ENCODE assay signal across 2 cellular contexts in the genomic region with DNA sequence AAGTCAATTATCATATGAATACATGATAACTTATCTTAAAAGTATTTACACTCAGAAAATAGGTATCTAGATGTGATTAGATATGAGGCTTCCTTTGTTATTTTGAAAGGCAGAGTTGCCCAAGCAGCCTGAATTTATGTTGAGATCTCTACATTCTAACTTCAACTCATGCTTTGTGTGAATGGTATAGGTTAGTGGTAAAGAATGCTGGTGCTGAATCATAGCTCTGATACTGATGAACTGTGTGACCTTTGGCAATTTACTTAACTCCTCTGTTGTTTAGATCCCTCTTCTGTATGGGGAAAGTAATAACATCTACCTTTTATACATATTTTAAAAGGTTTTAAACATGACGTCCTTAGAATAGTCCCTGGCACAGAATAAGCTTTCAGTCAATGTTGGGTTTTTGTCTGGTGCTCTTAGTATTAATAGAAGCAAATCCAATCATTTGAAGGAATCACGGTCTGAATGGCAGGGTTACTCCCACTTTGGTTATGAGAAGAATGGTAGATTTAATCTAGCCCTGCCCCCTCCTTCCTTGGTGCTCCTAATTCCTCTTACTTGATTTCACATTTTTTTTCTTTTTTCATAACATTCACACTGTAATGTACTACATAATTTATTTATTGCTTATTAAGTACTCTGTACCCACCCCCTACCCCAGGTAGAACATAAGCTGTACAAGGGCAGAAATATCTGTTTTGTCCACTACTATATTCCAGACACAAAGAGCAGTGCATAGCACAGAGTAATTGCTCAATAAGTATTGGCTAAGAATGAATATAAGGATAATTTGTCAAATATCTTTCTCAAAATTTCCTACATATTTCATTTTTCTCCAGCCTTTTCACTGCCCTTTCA.
TF ChIP-seq lines count a peak whose summit lies in the region.

No MANE protein-coding gene starts in this region.

TF ChIP-seq in HCT116, 20 proteins besides CTCF, POLR2A, EP300 and RAD21:
- TF ChIP-seq, protein P1, sequence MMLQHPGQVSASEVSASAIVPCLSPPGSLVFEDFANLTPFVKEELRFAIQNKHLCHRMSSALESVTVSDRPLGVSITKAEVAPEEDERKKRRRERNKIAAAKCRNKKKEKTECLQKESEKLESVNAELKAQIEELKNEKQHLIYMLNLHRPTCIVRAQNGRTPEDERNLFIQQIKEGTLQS (IDR thresholded peaks at IDR 0.05), result no peak
- no peak; the same call in 1 of the 2 replicates for TF ChIP-seq FOSL1 (IDR thresholded peaks at IDR 0.05; ENCODE audit: low read depth)
- 0 out of 2 replicates have a peak, but pooled peaks have one; percentile 9 for TF ChIP-seq EGR1 (IDR thresholded peaks at IDR 0.05; ENCODE audit: low read depth)
- no peak for TF ChIP-seq EZH2phosphoT487 (IDR thresholded peaks at IDR 0.05; ENCODE audit: borderline replicate concordance)
- no peak for TF ChIP-seq ZBTB33 (IDR thresholded peaks at IDR 0.05; ENCODE audit: extremely low read depth, insufficient replicate concordance, low read length)
- TF ChIP-seq ZFX (IDR thresholded peaks at IDR 0.05), result no peak
- no peak for TF ChIP-seq ZNF274 (IDR thresholded peaks at IDR 0.05; ENCODE audit: low read depth, low read length)
- 0 out of 2 replicates have a peak, but pooled peaks have one; percentile 14 for TF ChIP-seq SRF (IDR thresholded peaks at IDR 0.05; ENCODE audit: low read depth)
- TF ChIP-seq EZH2 (IDR thresholded peaks at IDR 0.05), result no peak
- TF ChIP-seq, protein P2, sequence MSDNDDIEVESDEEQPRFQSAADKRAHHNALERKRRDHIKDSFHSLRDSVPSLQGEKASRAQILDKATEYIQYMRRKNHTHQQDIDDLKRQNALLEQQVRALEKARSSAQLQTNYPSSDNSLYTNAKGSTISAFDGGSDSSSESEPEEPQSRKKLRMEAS (IDR thresholded peaks at IDR 0.05), result no peak
- peak; percentile 56 for TF ChIP-seq JUND (IDR thresholded peaks at IDR 0.05)
- TF ChIP-seq TCF7L2 (IDR thresholded peaks at IDR 0.05; ENCODE audit: borderline replicate concordance, extremely low read depth, insufficient read depth, insufficient read length), result no peak
- no peak for TF ChIP-seq CBX3 (IDR thresholded peaks at IDR 0.05; ENCODE audit: low read depth)
- TF ChIP-seq ELF1 (IDR thresholded peaks at IDR 0.05; ENCODE audit: borderline replicate concordance, low read depth), result no peak
- TF ChIP-seq SIN3A (IDR thresholded peaks at IDR 0.05; ENCODE audit: low read depth), result no peak
- peak; percentile 39; the same call in 1 of the 2 replicates for TF ChIP-seq POLR2AphosphoS5 (IDR thresholded peaks at IDR 0.05; ENCODE audit: low read depth, low read length)
- peak; percentile 67 for TF ChIP-seq CEBPB (IDR thresholded peaks at IDR 0.05; ENCODE audit: low read depth)
- TF ChIP-seq SP1 (IDR thresholded peaks at IDR 0.05; ENCODE audit: low read depth), result no peak; the same call in none of the 2 replicates
- no peak for TF ChIP-seq YY1 (IDR thresholded peaks at IDR 0.05; ENCODE audit: extremely low read depth, insufficient replicate concordance, low read depth, low read length)
- no peak for TF ChIP-seq REST (IDR thresholded peaks at IDR 0.05; ENCODE audit: low read depth)
TF ChIP-seq in HCT116: peak in this region for 5.

TF ChIP-seq in WTC11, 78 proteins besides CTCF, POLR2A, EP300 and RAD21:
- no peak for TF ChIP-seq ZNF416 (CRISPR knock-in tag; IDR thresholded peaks at IDR 0.05)
- TF ChIP-seq ZNF532 (CRISPR knock-in tag; IDR thresholded peaks at IDR 0.05; ENCODE audit: borderline replicate concordance), result no peak
- TF ChIP-seq TEAD4 (CRISPR knock-in tag; IDR thresholded peaks at IDR 0.05), result no peak
- TF ChIP-seq, protein P3, sequence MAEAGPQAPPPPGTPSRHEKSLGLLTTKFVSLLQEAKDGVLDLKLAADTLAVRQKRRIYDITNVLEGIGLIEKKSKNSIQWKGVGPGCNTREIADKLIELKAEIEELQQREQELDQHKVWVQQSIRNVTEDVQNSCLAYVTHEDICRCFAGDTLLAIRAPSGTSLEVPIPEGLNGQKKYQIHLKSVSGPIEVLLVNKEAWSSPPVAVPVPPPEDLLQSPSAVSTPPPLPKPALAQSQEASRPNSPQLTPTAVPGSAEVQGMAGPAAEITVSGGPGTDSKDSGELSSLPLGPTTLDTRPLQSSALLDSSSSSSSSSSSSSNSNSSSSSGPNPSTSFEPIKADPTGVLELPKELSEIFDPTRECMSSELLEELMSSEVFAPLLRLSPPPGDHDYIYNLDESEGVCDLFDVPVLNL (CRISPR knock-in tag; IDR thresholded peaks at IDR 0.05; ENCODE audit: borderline replicate concordance, low read depth), result no peak
- no peak for TF ChIP-seq RELA (CRISPR knock-in tag; IDR thresholded peaks at IDR 0.05; ENCODE audit: borderline replicate concordance)
- TF ChIP-seq ZMAT4 (CRISPR knock-in tag; IDR thresholded peaks at IDR 0.05), result no peak
- TF ChIP-seq FOXP1 (CRISPR knock-in tag; IDR thresholded peaks at IDR 0.05; ENCODE audit: borderline replicate concordance), result no peak
- TF ChIP-seq CREB1 (CRISPR knock-in tag; IDR thresholded peaks at IDR 0.05), result no peak
- TF ChIP-seq ZNF263 (CRISPR knock-in tag; IDR thresholded peaks at IDR 0.05; ENCODE audit: low read depth), result no peak
- no peak for TF ChIP-seq NR2C2 (CRISPR knock-in tag; IDR thresholded peaks at IDR 0.05)
- no peak for TF ChIP-seq MXD4 (CRISPR knock-in tag; IDR thresholded peaks at IDR 0.05; ENCODE audit: borderline replicate concordance)
- TF ChIP-seq, protein P4, sequence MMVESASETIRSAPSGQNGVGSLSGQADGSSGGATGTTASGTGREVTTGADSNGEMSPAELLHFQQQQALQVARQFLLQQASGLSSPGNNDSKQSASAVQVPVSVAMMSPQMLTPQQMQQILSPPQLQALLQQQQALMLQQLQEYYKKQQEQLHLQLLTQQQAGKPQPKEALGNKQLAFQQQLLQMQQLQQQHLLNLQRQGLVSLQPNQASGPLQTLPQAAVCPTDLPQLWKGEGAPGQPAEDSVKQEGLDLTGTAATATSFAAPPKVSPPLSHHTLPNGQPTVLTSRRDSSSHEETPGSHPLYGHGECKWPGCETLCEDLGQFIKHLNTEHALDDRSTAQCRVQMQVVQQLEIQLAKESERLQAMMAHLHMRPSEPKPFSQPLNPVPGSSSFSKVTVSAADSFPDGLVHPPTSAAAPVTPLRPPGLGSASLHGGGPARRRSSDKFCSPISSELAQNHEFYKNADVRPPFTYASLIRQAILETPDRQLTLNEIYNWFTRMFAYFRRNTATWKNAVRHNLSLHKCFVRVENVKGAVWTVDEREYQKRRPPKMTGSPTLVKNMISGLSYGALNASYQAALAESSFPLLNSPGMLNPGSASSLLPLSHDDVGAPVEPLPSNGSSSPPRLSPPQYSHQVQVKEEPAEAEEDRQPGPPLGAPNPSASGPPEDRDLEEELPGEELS (CRISPR knock-in tag; IDR thresholded peaks at IDR 0.05), result no peak
- TF ChIP-seq TEAD1 (CRISPR knock-in tag; IDR thresholded peaks at IDR 0.05), result no peak
- no peak for TF ChIP-seq ZNF425 (CRISPR knock-in tag; conservative IDR thresholded peaks at IDR 0.05)
- TF ChIP-seq ZSCAN18 (CRISPR knock-in tag; IDR thresholded peaks at IDR 0.05), result no peak
- TF ChIP-seq, protein P5, sequence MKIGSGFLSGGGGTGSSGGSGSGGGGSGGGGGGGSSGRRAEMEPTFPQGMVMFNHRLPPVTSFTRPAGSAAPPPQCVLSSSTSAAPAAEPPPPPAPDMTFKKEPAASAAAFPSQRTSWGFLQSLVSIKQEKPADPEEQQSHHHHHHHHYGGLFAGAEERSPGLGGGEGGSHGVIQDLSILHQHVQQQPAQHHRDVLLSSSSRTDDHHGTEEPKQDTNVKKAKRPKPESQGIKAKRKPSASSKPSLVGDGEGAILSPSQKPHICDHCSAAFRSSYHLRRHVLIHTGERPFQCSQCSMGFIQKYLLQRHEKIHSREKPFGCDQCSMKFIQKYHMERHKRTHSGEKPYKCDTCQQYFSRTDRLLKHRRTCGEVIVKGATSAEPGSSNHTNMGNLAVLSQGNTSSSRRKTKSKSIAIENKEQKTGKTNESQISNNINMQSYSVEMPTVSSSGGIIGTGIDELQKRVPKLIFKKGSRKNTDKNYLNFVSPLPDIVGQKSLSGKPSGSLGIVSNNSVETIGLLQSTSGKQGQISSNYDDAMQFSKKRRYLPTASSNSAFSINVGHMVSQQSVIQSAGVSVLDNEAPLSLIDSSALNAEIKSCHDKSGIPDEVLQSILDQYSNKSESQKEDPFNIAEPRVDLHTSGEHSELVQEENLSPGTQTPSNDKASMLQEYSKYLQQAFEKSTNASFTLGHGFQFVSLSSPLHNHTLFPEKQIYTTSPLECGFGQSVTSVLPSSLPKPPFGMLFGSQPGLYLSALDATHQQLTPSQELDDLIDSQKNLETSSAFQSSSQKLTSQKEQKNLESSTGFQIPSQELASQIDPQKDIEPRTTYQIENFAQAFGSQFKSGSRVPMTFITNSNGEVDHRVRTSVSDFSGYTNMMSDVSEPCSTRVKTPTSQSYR (CRISPR knock-in tag; IDR thresholded peaks at IDR 0.05), result no peak
- TF ChIP-seq ZBTB21 (CRISPR knock-in tag; IDR thresholded peaks at IDR 0.05; ENCODE audit: borderline replicate concordance), result no peak
- TF ChIP-seq ZNF317 (CRISPR knock-in tag; IDR thresholded peaks at IDR 0.05; ENCODE audit: borderline replicate concordance, low read depth), result no peak
- no peak for TF ChIP-seq PRRX2 (CRISPR knock-in tag; IDR thresholded peaks at IDR 0.05)
